ENCODE assay signal across 33 cellular contexts in the genomic region with DNA sequence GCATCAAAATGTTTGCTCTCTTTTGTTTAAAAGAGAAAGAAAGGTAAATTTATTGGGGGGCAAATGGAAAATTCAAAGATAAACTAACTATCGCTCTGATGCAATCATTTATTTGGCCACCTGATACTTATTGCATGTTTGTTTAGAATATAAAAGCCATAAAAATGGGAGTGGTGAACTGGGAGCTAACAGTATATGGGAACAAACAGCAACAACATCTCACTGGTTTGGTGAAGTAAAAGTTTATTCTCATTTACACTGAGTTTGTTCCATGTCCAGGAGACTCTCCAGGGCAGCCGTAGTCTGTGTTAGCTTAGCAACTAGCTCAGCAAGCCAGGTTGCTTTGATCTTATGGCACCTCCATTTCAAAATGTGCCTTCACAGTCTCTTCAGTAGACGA. TPM values are rescaled to one million over a fixed set of nuclear protein-coding genes. Genes with fewer than 3 reads are reported as not detected.
DNase-seq lines count a peak whose midpoint lies in the region; ATAC-seq, FAIRE-seq and TF ChIP-seq lines count a peak whose summit lies in the region.
"Had no signal": no experiment of that assay in that cellular context is flagged by ENCODE, and none has a peak within 500 bp of the region (broad histone marks: within the 10 kb centered on the region; RNA-seq: fewer than 3 reads in every experiment).

No MANE protein-coding gene starts in this region.

- ATAC-seq in K562, result no peak
- peak; percentile 61 for ATAC-seq in left colon
- ATAC-seq in HG02623 (IDR thresholded peaks at IDR 0.05; ENCODE audit: unreplicated experiment), result no peak
- ATAC-seq: GM12878 had no signal

- H3K27ac ChIP-seq in K562 (ENCODE audit: extremely low read depth, low read depth, low read length) (no peak overlapping the region), prostate gland (no peak overlapping the region)
- H3K27ac ChIP-seq: BLaER1 had no signal

- in situ Hi-C loops in K562 (cut with MboI), result no loop called here

- WGBS in K562 (ENCODE audit: insufficient coverage, low coverage, missing lambda C conversion rate), result 31% methylated on average over 3 of the region's 3 CpGs
- WGBS in prostate gland, result 36% methylated on average over 3 of the region's 3 CpGs

- DNase-seq in K562 (ENCODE audit: extremely low read depth in 1 of 4, low spot score in 3 of 4), result no peak
- no peak for DNase-seq in left colon
- DNase-seq in prostate gland (ENCODE audit: low spot score), result peak; percentile 21
- no peak for DNase-seq in erythroblast (lab: John Stamatoyannopoulos, UW)
- DNase-seq in NCI-H2196 treated with DMSO at 0.1 percent for 48 hours (lab: John Stamatoyannopoulos, UW; ENCODE audit: unreplicated experiment), result no peak
- no peak for DNase-seq in stimulated activated naive CD4-positive, alpha-beta T cell treated with Interleukin-2 at 50 U/mL for 16 hours (lab: John Stamatoyannopoulos, UW)
- DNase-seq: 8988T; ACHN; BE2C; C1 segment of cervical spinal cord; CD4-positive, alpha-beta memory T cell; CD4-positive, CD25-positive, alpha-beta regulatory T cell; CD8-positive, alpha-beta memory T cell; COR-L47; DMS 273 treated with DMSO at 0.1 percent for 48 hours; DMS153; DMS53; DMS79; DND-41; EL; GDM1 had no signal

- H3K36me3 ChIP-seq in K562 (ENCODE audit: control insufficient read depth, insufficient read depth, low read length) (no peaks in the 10 kb centered on the region), prostate gland (no peaks in the 10 kb centered on the region)
- H3K36me3 ChIP-seq: BE2C, BLaER1 had no signal

- intact Hi-C loops in K562 (cut with micrococcal nuclease), result no loop called here
- intact Hi-C loops in left colon (cut with DNase I, micrococcal nuclease), result no loop called here
- intact Hi-C loops in prostate gland (cut with DNase I), result no loop called here

- POLR2A ChIA-PET in K562 (lab: Yijun Ruan, JAX), result no interaction called here

- no peak for TF ChIP-seq RAD21 in K562 (CRISPR knock-in tag; conservative IDR thresholded peaks at IDR 0.05 in 1 of 2, IDR thresholded peaks at IDR 0.05 in 1 of 2)

- no peak for TF ChIP-seq CTCF in K562 (IDR thresholded peaks at IDR 0.05 in 2 of 3, conservative IDR thresholded peaks at IDR 0.05 in 1 of 3; ENCODE audit: insufficient read depth in 2 of 3, low read depth in 1 of 3, low read length in 3 of 3)
- no peak for TF ChIP-seq CTCF in prostate gland (IDR thresholded peaks at IDR 0.05)

- H3K9me3 ChIP-seq in K562 (replicated peaks; ENCODE audit: control insufficient read depth, insufficient read depth, low read depth, low read length), result peaks cover 4% of the 10 kb centered on the region; the same call in 1 of the 2 replicates
- H3K9me3 ChIP-seq in prostate gland, result no peaks in the 10 kb centered on the region
- H3K9me3 ChIP-seq: BE2C had no signal

- no peaks in the 10 kb centered on the region for H4K20me1 ChIP-seq in K562 (replicated peaks; ENCODE audit: control insufficient read depth, insufficient read depth, low read length)
- H4K20me1 ChIP-seq: BLaER1 had no signal

- H3K27me3 ChIP-seq in K562 (ENCODE audit: control insufficient read depth in 2 of 2, insufficient read depth in 2 of 2, low read length in 2 of 2) (no peaks in the 10 kb centered on the region), prostate gland (replicated peaks; ENCODE audit: insufficient read depth) (no peaks in the 10 kb centered on the region)
- H3K27me3 ChIP-seq: BE2C, BLaER1 had no signal

- CTCF ChIA-PET in K562 (lab: Yijun Ruan, JAX; ENCODE audit: low intra/inter-chr PET ratio), result no interaction called here

- no peak for FAIRE-seq in K562 (lab: Jason Lieb, UNC)
- FAIRE-seq: A204.1, GM12878, GM12892, GM18507, GM19239 had no signal

- H3K4me2 ChIP-seq in K562 (ENCODE audit: insufficient read depth, low read length), result no peak overlapping the region
- H3K4me2 ChIP-seq: BLaER1 had no signal

- TF ChIP-seq POLR2A in K562 (conservative IDR thresholded peaks at IDR 0.05), result no peak
- no peak for TF ChIP-seq POLR2A in prostate gland (IDR thresholded peaks at IDR 0.05)
- TF ChIP-seq POLR2A in erythroblast (IDR thresholded peaks at IDR 0.05; ENCODE audit: low read length), result no peak

- no peak for TF ChIP-seq EP300 in K562 (IDR thresholded peaks at IDR 0.05; ENCODE audit: low read length)

- no TSS peak for BruUV-seq in K562 (replicated peaks; lab: Mats Ljungman, UMichigan)

- H3K9me1 ChIP-seq in K562 (ENCODE audit: control insufficient read depth, insufficient read depth, low read length), result no peaks in the 10 kb centered on the region

- peak overlapping the region; percentile 29; the same call in 1 of the 2 replicates for H2AFZ ChIP-seq in K562 (ENCODE audit: low read depth, low read length)

- H3K9ac ChIP-seq in K562 (ENCODE audit: insufficient read depth in 1 of 2, low read depth in 2 of 2, low read length in 2 of 2), result no peak overlapping the region
- H3K9ac ChIP-seq: BLaER1 had no signal

- H3K4me1 ChIP-seq in K562 (replicated peaks in 1 of 2; ENCODE audit: control insufficient read depth in 2 of 2, insufficient read depth in 2 of 2, low read length in 2 of 2) (no peaks in the 10 kb centered on the region), prostate gland (replicated peaks) (no peaks in the 10 kb centered on the region)
- H3K4me1 ChIP-seq: BE2C, BLaER1 had no signal

- no peaks in the 10 kb centered on the region for H3K79me2 ChIP-seq in K562 (ENCODE audit: control insufficient read depth, insufficient read depth, low read length)

- H3K4me3 ChIP-seq in K562 (no peak overlapping the region), prostate gland (no peak overlapping the region)
- H3K4me3 ChIP-seq: BLaER1, GM12878 had no signal

TF ChIP-seq in K562, 482 proteins besides CTCF, POLR2A, EP300 and RAD21:
- TF ChIP-seq PHB2 (IDR thresholded peaks at IDR 0.05; ENCODE audit: low read depth) (no peak), HIVEP1 (CRISPR knock-in tag; IDR thresholded peaks at IDR 0.05) (no peak), BDP1 (IDR thresholded peaks at IDR 0.05; ENCODE audit: insufficient read depth, insufficient read length) (no peak), NEUROD1 (IDR thresholded peaks at IDR 0.05; ENCODE audit: borderline replicate concordance, low read depth, low read length, partially characterized antibody) (no peak), SMAD1 (IDR thresholded peaks at IDR 0.05; ENCODE audit: low read depth, low read length, partially characterized antibody) (no peak), CREBBP (IDR thresholded peaks at IDR 0.05; ENCODE audit: low read depth, low read length) (no peak), RCOR1 (IDR thresholded peaks at IDR 0.05; ENCODE audit: borderline replicate concordance in 1 of 2, low read depth in 2 of 2, low read length in 2 of 2) (no peak), ATF1 (CRISPR knock-in tag; IDR thresholded peaks at IDR 0.05) (no peak), ATF1 (tag; IDR thresholded peaks at IDR 0.05) (no peak), TAF1 (IDR thresholded peaks at IDR 0.05; ENCODE audit: control insufficient read depth, extremely low read depth, insufficient read depth, low read length, severe bottlenecking) (no peak), THRAP3 (IDR thresholded peaks at IDR 0.05; ENCODE audit: borderline replicate concordance) (no peak), STAT5A (IDR thresholded peaks at IDR 0.05; ENCODE audit: borderline replicate concordance, low read length) (no peak), DPF2 (IDR thresholded peaks at IDR 0.05) (no peak), GABPB2 (CRISPR knock-in tag; conservative IDR thresholded peaks at IDR 0.05) (no peak), ZNF507 (tag; conservative IDR thresholded peaks at IDR 0.05) (no peak)

RNA-seq across cellular contexts. Expression of gene C4BPA, which starts 20.4 kb away (rescaled TPM):
- total RNA-seq in K562 (2011; cell fraction: chromatin; rRNA removed; ENCODE audit: low replicate concordance), result not detected in 2 replicates
- not detected in 2 replicates for total RNA-seq in K562 (2011; cell fraction: nucleolus; rRNA removed)
- total RNA-seq in K562 (2011; cell fraction: nucleoplasm; rRNA removed), result not detected in 2 replicates
- total RNA-seq in K562 (2014; rRNA removed) (not detected in 2 replicates), K562 (2014; rRNA removed; fragmentation: Illumina TruSeq; extraction: Trizol) (0.10 and 0.15 TPM in 2 replicates), K562 (2015; rRNA removed; fragmentation: Illumina TruSeq; extraction: Trizol) (0.22 and 0.23 TPM in 2 replicates), K562 (2021) (0.18 and 0.47 TPM in 2 replicates), left colon (1 to 10 TPM; 3.4 to 4.5 TPM), prostate gland (not detected)
- polyA plus RNA-seq in K562 (2011; rRNA removed) (0.04 TPM in 1 of 2 replicates, not detected in the other), K562 (2014; fragmentation: Illumina TruSeq; extraction: Trizol) (0.06 and 0.07 TPM in 2 replicates), K562 (2014; fragmentation: Nextera tagmentation; extraction: Ambion mirVana) (under 1 TPM in 1 of 2 experiments, not detected in 1; 0.06 TPM), K562 (2014; rRNA removed) (not detected in 2 replicates)
- not detected in 2 replicates for polyA plus RNA-seq in K562 (2011; cell fraction: cytosol; rRNA removed)
- polyA plus RNA-seq in K562 (2011; cell fraction: nucleus; rRNA removed), result not detected in 2 replicates
- 0.18 and 0.82 TPM in 2 replicates for polyA plus RNA-seq in K562 (2012)
- polyA minus RNA-seq in K562 (2011; rRNA and poly(A)+ RNA removed), result not detected in 2 replicates
- not detected in 2 replicates for polyA minus RNA-seq in K562 (2011; cell fraction: cytosol; rRNA and poly(A)+ RNA removed)
- polyA minus RNA-seq in K562 (2011; cell fraction: nucleus; rRNA and poly(A)+ RNA removed), result not detected in 2 replicates
- total RNA-seq: A673; CD4-positive, alpha-beta memory T cell; CD4-positive, CD25-positive, alpha-beta regulatory T cell; CD8-positive, alpha-beta memory T cell; Daoy; G401 had no signal
- polyA plus RNA-seq: AG04450; CD4-positive, alpha-beta memory T cell; CD4-positive, CD25-positive, alpha-beta regulatory T cell; CD8-positive, alpha-beta memory T cell; GM12878 had no signal

RNA-seq across cellular contexts. Expression of gene C4BPB, which starts 35.7 kb away (rescaled TPM):
- not detected in 2 replicates for total RNA-seq in K562 (2011; cell fraction: chromatin; rRNA removed; ENCODE audit: low replicate concordance)
- total RNA-seq in K562 (2011; cell fraction: nucleolus; rRNA removed), result not detected in 2 replicates
- total RNA-seq in K562 (2011; cell fraction: nucleoplasm; rRNA removed), result not detected in 2 replicates
- not detected in 2 replicates for total RNA-seq in K562 (2014; rRNA removed)
- not detected in 2 replicates for total RNA-seq in K562 (2014; rRNA removed; fragmentation: Illumina TruSeq; extraction: Trizol)
- not detected in 2 replicates for total RNA-seq in K562 (2015; rRNA removed; fragmentation: Illumina TruSeq; extraction: Trizol)
- total RNA-seq in K562 (2021), result not detected in 2 replicates
- not detected in 2 replicates for polyA plus RNA-seq in K562 (2011; rRNA removed)
- polyA plus RNA-seq in K562 (2011; cell fraction: cytosol; rRNA removed), result 0.03 TPM in 1 of 2 replicates, not detected in the other
- not detected in 2 replicates for polyA plus RNA-seq in K562 (2011; cell fraction: nucleus; rRNA removed)
- polyA plus RNA-seq in K562 (2012), result not detected in 2 replicates
- not detected in 2 replicates for polyA plus RNA-seq in K562 (2014; fragmentation: Illumina TruSeq; extraction: Trizol)
- not detected for polyA plus RNA-seq in K562 (2014; fragmentation: Nextera tagmentation; extraction: Ambion mirVana)
- not detected in 2 replicates for polyA plus RNA-seq in K562 (2014; rRNA removed)
- polyA minus RNA-seq in K562 (2011; rRNA and poly(A)+ RNA removed), result 0.12 TPM in 1 of 2 replicates, not detected in the other
- 2.3 and 3.0 TPM in 2 replicates for polyA minus RNA-seq in K562 (2011; cell fraction: cytosol; rRNA and poly(A)+ RNA removed)
- 0.22 and 0.54 TPM in 2 replicates for polyA minus RNA-seq in K562 (2011; cell fraction: nucleus; rRNA and poly(A)+ RNA removed)
- total RNA-seq in left colon, result 10 to 100 TPM in 1 of 2 donors, 1 to 10 TPM in 1; 5.0 to 20.8 TPM
- under 1 TPM in 1 of 2 donors, not detected in 1; 0.23 TPM for total RNA-seq in prostate gland
- total RNA-seq: A673, G401 had no signal
- polyA plus RNA-seq: AG04450; CD14-positive monocyte; CD4-positive, CD25-positive, alpha-beta regulatory T cell; CD8-positive, alpha-beta memory T cell had no signal

Comparison
In these comparisons a context has a peak if more than half of its experiments do, and no peak if none do; other contexts are left out.
1. RNA of gene C4BPB, which starts 35.7 kb away (total RNA-seq): 5.0 to 20.8 TPM in left colon; 0.23 TPM in prostate gland and not detected in K562; every median in the first group is over 4 times any median in the second.